In genomic region chr5:32274548-32275420, GRCh38 we compare ENCODE assay signal across 1 cellular context.
TF ChIP-seq lines count a peak whose summit lies in the region.

No MANE protein-coding gene starts in this region.

TF ChIP-seq in HepG2, 621 proteins besides CTCF, POLR2A, EP300 and RAD21 (continued from another document):
- TF ChIP-seq ETS1 (CRISPR knock-in tag; IDR thresholded peaks at IDR 0.05) (no peak), WIZ (CRISPR knock-in tag; IDR thresholded peaks at IDR 0.05) (no peak), ZMAT5 (CRISPR knock-in tag; IDR thresholded peaks at IDR 0.05; ENCODE audit: borderline replicate concordance, low read depth) (no peak), HHEX (CRISPR knock-in tag; IDR thresholded peaks at IDR 0.05) (no peak), KDM5B (CRISPR knock-in tag; IDR thresholded peaks at IDR 0.05; ENCODE audit: borderline replicate concordance) (no peak), ZNF580 (CRISPR knock-in tag; IDR thresholded peaks at IDR 0.05; ENCODE audit: borderline replicate concordance, low read depth) (no peak), AGO1 (IDR thresholded peaks at IDR 0.05; ENCODE audit: low read depth, low read length, poor library complexity, severe bottlenecking) (no peak)
